ENCODE assay signal across 12 cellular contexts in genomic region chr2:2899826-2900225, GRCh38.
DNase-seq lines count a peak whose midpoint lies in the region; ATAC-seq and TF ChIP-seq lines count a peak whose summit lies in the region.
"Had no signal": no experiment of that assay in that cellular context is flagged by ENCODE, and none has a peak within 500 bp of the region (broad histone marks: within the 10 kb centered on the region; RNA-seq: fewer than 3 reads in every experiment).

No MANE protein-coding gene starts in this region.

- TF ChIP-seq CTCF in GM12865 (IDR thresholded peaks at IDR 0.05; ENCODE audit: insufficient read depth, low read depth, low read length, missing control alignments) (no peak), OCI-LY7 (conservative IDR thresholded peaks at IDR 0.05; ENCODE audit: low read length) (no peak), glutamatergic neuron (IDR thresholded peaks at IDR 0.05; ENCODE audit: partially characterized antibody, unreplicated experiment) (no peak), A673 (conservative IDR thresholded peaks at IDR 0.05; ENCODE audit: low read depth, low read length) (no peak)

- H3K4me3 ChIP-seq in GM12865 (ENCODE audit: low read depth, low read length) (no peak overlapping the region), H7 (ENCODE audit: insufficient read depth, low read depth, low read length) (no peak overlapping the region), OCI-LY7 (ENCODE audit: low read depth, low read length, poor library complexity, severe bottlenecking) (no peak overlapping the region), A673 (ENCODE audit: low read depth, low read length, poor library complexity, severe bottlenecking) (no peak overlapping the region)
- H3K4me3 ChIP-seq: BLaER1 treated with 17β-estradiol and CSF1 and Interleukin-3, amounts not matched to agents 10 nM and 100 nM; GM23338; PC-9 had no signal

- H3K4me1 ChIP-seq in OCI-LY7 (ENCODE audit: insufficient read depth, low read length, poor library complexity, severe bottlenecking), result peaks cover 42% of the 10 kb centered on the region
- no peaks in the 10 kb centered on the region for H3K4me1 ChIP-seq in A673 (ENCODE audit: insufficient read depth, low read length, poor library complexity, severe bottlenecking)

- H3K36me3 ChIP-seq in H7 (replicated peaks; ENCODE audit: control insufficient read depth, insufficient read depth, low read length) (no peaks in the 10 kb centered on the region), OCI-LY7 (ENCODE audit: insufficient read depth, low read length) (no peaks in the 10 kb centered on the region), A673 (ENCODE audit: insufficient read depth, low read length, poor library complexity, severe bottlenecking) (no peaks in the 10 kb centered on the region)
- H3K36me3 ChIP-seq: BLaER1 treated with 17β-estradiol and CSF1 and Interleukin-3, amounts not matched to agents 10 nM and 100 nM had no signal

- no peak for ATAC-seq in activated T-helper 17 cell treated with anti-CD3 and anti-CD28 coated beads, Interleukin-2, amount 50 U/mL, for 72 hours (replicated peaks)
- ATAC-seq: GM23338, T-helper 17 cell had no signal

- H3K9me3 Mint-ChIP-seq in glutamatergic neuron (ENCODE audit: unreplicated experiment), result peaks cover 6% of the 10 kb centered on the region
- H3K9me3 Mint-ChIP-seq in activated T-helper 17 cell treated with anti-CD3 and anti-CD28 coated beads, Interleukin-2, amount 50 U/mL, for 72 hours, result no peaks in the 10 kb centered on the region
- H3K9me3 Mint-ChIP-seq: GM23338 had no signal

- H3K36me3 Mint-ChIP-seq in glutamatergic neuron (ENCODE audit: unreplicated experiment), result peaks cover 5% of the 10 kb centered on the region
- no peaks in the 10 kb centered on the region for H3K36me3 Mint-ChIP-seq in activated T-helper 17 cell treated with anti-CD3 and anti-CD28 coated beads, Interleukin-2, amount 50 U/mL, for 72 hours (ENCODE audit: low read depth)

- no peaks in the 10 kb centered on the region for H3K9me2 ChIP-seq in OCI-LY7 (ENCODE audit: insufficient read depth, low read length)

- no peaks in the 10 kb centered on the region for H4K20me1 ChIP-seq in OCI-LY7 (ENCODE audit: insufficient read depth, low read length)
- H4K20me1 ChIP-seq: BLaER1 treated with 17β-estradiol and CSF1 and Interleukin-3, amounts not matched to agents 10 nM and 100 nM had no signal

- DNase-seq in GM12865 (ENCODE audit: low read depth), result peak; percentile 12
- DNase-seq in H7, result peak; percentile 13
- no peak for DNase-seq in OCI-LY7 (ENCODE audit: low spot score)
- DNase-seq in glutamatergic neuron, result no peak
- no peak for DNase-seq in A673 (ENCODE audit: low spot score)
- no peak for DNase-seq in NOMO-1 treated with DMSO at 0.1 percent for 48 hours (lab: John Stamatoyannopoulos, UW; ENCODE audit: unreplicated experiment)
- DNase-seq: NCI-H1694, PC-9, T-helper 17 cell had no signal

- no peak overlapping the region for H3K4me2 ChIP-seq in OCI-LY7 (ENCODE audit: low read length)
- H3K4me2 ChIP-seq: BLaER1 treated with 17β-estradiol and CSF1 and Interleukin-3, amounts not matched to agents 10 nM and 100 nM; GM23338; PC-9 had no signal

- peak overlapping the region; percentile 60 for H3K27ac Mint-ChIP-seq in glutamatergic neuron (ENCODE audit: unreplicated experiment)
- no peak overlapping the region for H3K27ac Mint-ChIP-seq in activated T-helper 17 cell treated with anti-CD3 and anti-CD28 coated beads, Interleukin-2, amount 50 U/mL, for 72 hours
- H3K27ac Mint-ChIP-seq: GM23338, T-helper 17 cell had no signal

- H3K4me3 Mint-ChIP-seq in glutamatergic neuron (ENCODE audit: unreplicated experiment), result no peak overlapping the region
- H3K4me3 Mint-ChIP-seq in activated T-helper 17 cell treated with anti-CD3 and anti-CD28 coated beads, Interleukin-2, amount 50 U/mL, for 72 hours, result no peak overlapping the region
- H3K4me3 Mint-ChIP-seq: GM23338, T-helper 17 cell had no signal

- no peak overlapping the region for H3K27ac ChIP-seq in OCI-LY7 (ENCODE audit: low read depth, low read length, poor library complexity, severe bottlenecking)
- H3K27ac ChIP-seq in A673 (ENCODE audit: low read depth, low read length, poor library complexity, severe bottlenecking), result no peak overlapping the region
- H3K27ac ChIP-seq: BLaER1 treated with 17β-estradiol and CSF1 and Interleukin-3, amounts not matched to agents 10 nM and 100 nM; PC-9 had no signal

- POLR2A ChIA-PET in OCI-LY7 (lab: Charles Lee) (interaction anchor here (0.7 to 1.5 kb wide), 2 partner anchors 21 to 456 kb away, joined by 3 to 5 read pairs; no protein-coding TSS in a partner anchor), A673 (lab: Charles Lee; ENCODE audit: low non-redundant PET) (interaction anchor here (0.6 kb wide), 1 partner anchor 157 kb away, joined by 3 read pairs; no protein-coding TSS in a partner anchor)

- CTCF ChIA-PET in OCI-LY7 (lab: Charles Lee; ENCODE audit: unreplicated experiment), result no interaction called here
- CTCF ChIA-PET in A673 (lab: Charles Lee), result no interaction called here

- H3K4me1 Mint-ChIP-seq in glutamatergic neuron (ENCODE audit: low read depth, unreplicated experiment), result peaks cover 26% of the 10 kb centered on the region
- H3K4me1 Mint-ChIP-seq in activated T-helper 17 cell treated with anti-CD3 and anti-CD28 coated beads, Interleukin-2, amount 50 U/mL, for 72 hours, result peaks cover 6% of the 10 kb centered on the region

- H3K9me3 ChIP-seq in OCI-LY7 (ENCODE audit: low read length) (no peaks in the 10 kb centered on the region), A673 (ENCODE audit: low read depth, low read length, poor library complexity, severe bottlenecking) (no peaks in the 10 kb centered on the region)
- H3K9me3 ChIP-seq: BLaER1 treated with 17β-estradiol and CSF1 and Interleukin-3, amounts not matched to agents 10 nM and 100 nM had no signal

- peaks cover 4% of the 10 kb centered on the region for H3K27me3 Mint-ChIP-seq in glutamatergic neuron (ENCODE audit: unreplicated experiment)
- H3K27me3 Mint-ChIP-seq in activated T-helper 17 cell treated with anti-CD3 and anti-CD28 coated beads, Interleukin-2, amount 50 U/mL, for 72 hours, result no peaks in the 10 kb centered on the region

- BruUV-seq in OCI-LY7 (replicated peaks; lab: Mats Ljungman, UMichigan) (no TSS peak), A673 (replicated peaks; lab: Mats Ljungman, UMichigan) (no TSS peak)

- no peaks in the 10 kb centered on the region for H3K27me3 ChIP-seq in H7 (ENCODE audit: control insufficient read depth, insufficient read depth, low read length)
- H3K27me3 ChIP-seq in A673 (replicated peaks; ENCODE audit: insufficient read depth, low read depth, low read length, poor library complexity), result no peaks in the 10 kb centered on the region
- H3K27me3 ChIP-seq: BLaER1 treated with 17β-estradiol and CSF1 and Interleukin-3, amounts not matched to agents 10 nM and 100 nM had no signal

- peak overlapping the region; percentile 64; the same call in 1 of the 2 replicates for H2AFZ ChIP-seq in OCI-LY7 (ENCODE audit: low read length)
- H2AFZ ChIP-seq: GM23338, PC-9 had no signal

- H3K79me2 ChIP-seq in OCI-LY7 (ENCODE audit: insufficient read depth, low read depth, low read length), result no peaks in the 10 kb centered on the region

- intact Hi-C loops in OCI-LY7 (cut with micrococcal nuclease; ENCODE audit: unreplicated experiment), result no loop called here
- intact Hi-C loops in A673 (cut with micrococcal nuclease; ENCODE audit: unreplicated experiment), result no loop called here

Comparison
In these comparisons a context has a peak if more than half of its experiments do, and no peak if none do; other contexts are left out.
1. DNase-seq: peak in GM12865 (single experiment) and H7 (single experiment); none in OCI-LY7 (single experiment), glutamatergic neuron (single experiment), A673 (single experiment) and NOMO-1 treated with DMSO at 0.1 percent for 48 hours (single experiment).